14 cellular contexts compared by ENCODE assay signal in genomic region chr13:65856464-65856863, GRCh38.
DNase-seq lines count a peak whose midpoint lies in the region; ATAC-seq and TF ChIP-seq lines count a peak whose summit lies in the region.
"Had no signal": no experiment of that assay in that cellular context is flagged by ENCODE, and none has a peak within 500 bp of the region (broad histone marks: within the 10 kb centered on the region; RNA-seq: fewer than 3 reads in every experiment).

No MANE protein-coding gene starts in this region.

- ATAC-seq in GM21825 (IDR thresholded peaks at IDR 0.05; ENCODE audit: unreplicated experiment) = no peak
- ATAC-seq: activated naive CD8-positive, alpha-beta T cell treated with anti-CD3 and anti-CD28 coated beads, Interleukin-2, amount 50 U/mL, for 24 hours had no signal

- no peak overlapping the region for H3K27ac Mint-ChIP-seq in immature natural killer cell
- H3K27ac Mint-ChIP-seq: activated CD4-positive, alpha-beta memory T cell treated with anti-CD3 and anti-CD28 coated beads for 36 hours; activated naive CD8-positive, alpha-beta T cell treated with anti-CD3 and anti-CD28 coated beads, Interleukin-2, amount 50 U/mL, for 24 hours had no signal

- no peak overlapping the region for H3K4me3 Mint-ChIP-seq in immature natural killer cell
- H3K4me3 Mint-ChIP-seq: activated CD4-positive, alpha-beta memory T cell treated with anti-CD3 and anti-CD28 coated beads for 36 hours; activated naive CD8-positive, alpha-beta T cell treated with anti-CD3 and anti-CD28 coated beads, Interleukin-2, amount 50 U/mL, for 24 hours had no signal

- no peak for TF ChIP-seq CTCF in fibroblast of villous mesenchyme (IDR thresholded peaks at IDR 0.05; ENCODE audit: insufficient read depth, low read depth, low read length)

- H3K4me1 Mint-ChIP-seq in immature natural killer cell = no peaks in the 10 kb centered on the region
- H3K4me1 Mint-ChIP-seq: activated naive CD8-positive, alpha-beta T cell treated with anti-CD3 and anti-CD28 coated beads, Interleukin-2, amount 50 U/mL, for 24 hours had no signal

- no peaks in the 10 kb centered on the region for H3K36me3 Mint-ChIP-seq in immature natural killer cell
- H3K36me3 Mint-ChIP-seq: activated CD4-positive, alpha-beta memory T cell treated with anti-CD3 and anti-CD28 coated beads for 36 hours had no signal

- H3K27me3 Mint-ChIP-seq in immature natural killer cell (ENCODE audit: low read depth in 3 of 3) = peaks cover 0 to 2% (median 2%) of the 10 kb centered on the region in 3 donors
- H3K27me3 Mint-ChIP-seq: activated CD4-positive, alpha-beta memory T cell treated with anti-CD3 and anti-CD28 coated beads for 36 hours; activated naive CD8-positive, alpha-beta T cell treated with anti-CD3 and anti-CD28 coated beads, Interleukin-2, amount 50 U/mL, for 24 hours had no signal

- DNase-seq in HCEC 1CT = peak; percentile 78
- DNase-seq in amniotic epithelial cell (ENCODE audit: low read depth) = peak; percentile 64
- DNase-seq in fibroblast of villous mesenchyme (ENCODE audit: low read depth) = peak; percentile 21
- DNase-seq in smooth muscle cell of the brain vasculature (ENCODE audit: low read depth, low spot score) = peak; percentile 29
- no peak for DNase-seq in immature natural killer cell
- DNase-seq in stimulated activated CD4-positive, alpha-beta T cell treated with anti-CD3 and anti-CD28 coated beads, Interleukin-4, amount 100 ng/mL, for 4 hours = no peak
- DNase-seq: activated CD4-positive, alpha-beta memory T cell treated with anti-CD3 and anti-CD28 coated beads for 36 hours; activated naive CD8-positive, alpha-beta T cell treated with anti-CD3 and anti-CD28 coated beads, Interleukin-2, amount 50 U/mL, for 24 hours; activated T-cell treated with anti-CD3 and anti-CD28 coated beads, Interleukin-2, amount 50 U/mL, for 48 hours; kidney; SW 1271 had no signal

- no peak overlapping the region for H3K4me3 ChIP-seq in fibroblast of villous mesenchyme (ENCODE audit: low read depth, low read length)
- H3K4me3 ChIP-seq: BLaER1 treated with 17β-estradiol and CSF1 and Interleukin-3, amounts not matched to agents 10 nM and 100 nM; thoracic aorta had no signal

- H3K9me3 Mint-ChIP-seq in immature natural killer cell = peaks cover 0 to 23% (median 7%) of the 10 kb centered on the region in 6 donors
- H3K9me3 Mint-ChIP-seq: activated CD4-positive, alpha-beta memory T cell treated with anti-CD3 and anti-CD28 coated beads for 36 hours; activated naive CD8-positive, alpha-beta T cell treated with anti-CD3 and anti-CD28 coated beads, Interleukin-2, amount 50 U/mL, for 24 hours had no signal

Comparison
In these comparisons a context has a peak if more than half of its experiments do, and no peak if none do; other contexts are left out.
1. DNase-seq: peak in HCEC 1CT (single experiment), amniotic epithelial cell (single experiment), fibroblast of villous mesenchyme (single experiment) and smooth muscle cell of the brain vasculature (single experiment); none in immature natural killer cell (0 of 3) and stimulated activated CD4-positive, alpha-beta T cell treated with anti-CD3 and anti-CD28 coated beads, Interleukin-4, amount 100 ng/mL, for 4 hours (0 of 2).